Comparison of ENCODE assay signal across 14 cellular contexts in genomic region chr9:132824151-132824550, GRCh38. TPM values are rescaled to one million over a fixed set of nuclear protein-coding genes. Genes with fewer than 3 reads are reported as not detected.
DNase-seq lines count a peak whose midpoint lies in the region; ATAC-seq, FAIRE-seq and TF ChIP-seq lines count a peak whose summit lies in the region.
"Had no signal": no experiment of that assay in that cellular context is flagged by ENCODE, and none has a peak within 500 bp of the region (broad histone marks: within the 10 kb centered on the region; RNA-seq: fewer than 3 reads in every experiment).

No MANE protein-coding gene starts in this region.

- peaks cover 14% of the 10 kb centered on the region for H3K4me1 Mint-ChIP-seq in activated CD8-positive, alpha-beta T cell treated with anti-CD3 and anti-CD28 coated beads, Interleukin-2, amount 10 ng/mL, durations not matched to agents 7 days and 5 days (ENCODE audit: low read depth)
- H3K4me1 Mint-ChIP-seq in activated CD8-positive, alpha-beta T cell treated with anti-CD3 and anti-CD28 coated beads for 36 hours (ENCODE audit: low read depth): peaks cover 5% of the 10 kb centered on the region
- H3K4me1 Mint-ChIP-seq: IgD-negative memory B cell had no signal

- no peak for FAIRE-seq in kidney (lab: Jason Lieb, UNC)
- FAIRE-seq in small intestine (lab: Jason Lieb, UNC): no peak

- no peaks in the 10 kb centered on the region for H3K27me3 ChIP-seq in sigmoid colon
- H3K27me3 ChIP-seq in small intestine (ENCODE audit: control insufficient read depth in 2 of 2, insufficient read depth in 2 of 2, low read length in 2 of 2): no peaks in the 10 kb centered on the region

- no peaks in the 10 kb centered on the region for H3K9me3 Mint-ChIP-seq in activated CD8-positive, alpha-beta T cell treated with anti-CD3 and anti-CD28 coated beads, Interleukin-2, amount 10 ng/mL, durations not matched to agents 7 days and 5 days (ENCODE audit: insufficient read depth)
- H3K9me3 Mint-ChIP-seq in activated CD8-positive, alpha-beta T cell treated with anti-CD3 and anti-CD28 coated beads for 36 hours: no peaks in the 10 kb centered on the region
- H3K9me3 Mint-ChIP-seq: GM23338, IgD-negative memory B cell had no signal

- H3K9me3 ChIP-seq in kidney (ENCODE audit: control insufficient read depth in 1 of 2, low read length in 2 of 2) (no peaks in the 10 kb centered on the region), sigmoid colon (no peaks in the 10 kb centered on the region), small intestine (ENCODE audit: control insufficient read depth, low read depth) (no peaks in the 10 kb centered on the region)

- no peaks in the 10 kb centered on the region for H3K36me3 ChIP-seq in kidney (ENCODE audit: control insufficient read depth in 1 of 2, insufficient read depth in 2 of 2, low read length in 2 of 2)
- no peaks in the 10 kb centered on the region for H3K36me3 ChIP-seq in sigmoid colon
- no peaks in the 10 kb centered on the region for H3K36me3 ChIP-seq in small intestine (ENCODE audit: control insufficient read depth in 2 of 2, insufficient read depth in 2 of 2, low read length in 2 of 2)

- H3K4me3 ChIP-seq in kidney (ENCODE audit: low read length in 2 of 2): no peak overlapping the region
- H3K4me3 ChIP-seq in sigmoid colon: no peak overlapping the region
- H3K4me3 ChIP-seq in small intestine (ENCODE audit: low read depth in 1 of 2, low read length in 2 of 2): no peak overlapping the region
- H3K4me3 ChIP-seq: GM23338 had no signal

- POLR2A ChIA-PET in activated CD8-positive, alpha-beta T cell treated with anti-CD3 and anti-CD28 coated beads, Interleukin-2, amount 10 ng/mL, durations not matched to agents 7 days and 5 days (lab: Charles Lee): no interaction called here
- POLR2A ChIA-PET in activated CD8-positive, alpha-beta T cell treated with anti-CD3 and anti-CD28 coated beads for 36 hours (lab: Charles Lee): no interaction called here

- H3K4me1 ChIP-seq in kidney (ENCODE audit: control insufficient read depth in 1 of 2, insufficient read depth in 1 of 2, low read depth in 1 of 2, low read length in 2 of 2) (no peaks in the 10 kb centered on the region), sigmoid colon (no peaks in the 10 kb centered on the region), small intestine (ENCODE audit: control insufficient read depth in 2 of 2, insufficient read depth in 1 of 2, low read depth in 1 of 2, low read length in 1 of 2) (no peaks in the 10 kb centered on the region)

- TF ChIP-seq EP300 in sigmoid colon (IDR thresholded peaks at IDR 0.05): no peak

- ATAC-seq in activated CD8-positive, alpha-beta T cell treated with anti-CD3 and anti-CD28 coated beads, Interleukin-2, amount 10 ng/mL, durations not matched to agents 7 days and 5 days: peak; percentile 26
- no peak for ATAC-seq in activated CD8-positive, alpha-beta T cell treated with anti-CD3 and anti-CD28 coated beads for 36 hours

- no peak for TF ChIP-seq POLR2A in sigmoid colon (IDR thresholded peaks at IDR 0.05)

- no peak for TF ChIP-seq CTCF in activated CD8-positive, alpha-beta T cell treated with anti-CD3 and anti-CD28 coated beads for 36 hours (IDR thresholded peaks at IDR 0.05)
- no peak for TF ChIP-seq CTCF in kidney (IDR thresholded peaks at IDR 0.05; ENCODE audit: borderline replicate concordance, extremely low read depth, insufficient read depth)
- no peak for TF ChIP-seq CTCF in sigmoid colon (IDR thresholded peaks at IDR 0.05)

- H3K27ac ChIP-seq in kidney (ENCODE audit: low read depth in 2 of 2, low read length in 2 of 2): no peak overlapping the region
- no peak overlapping the region for H3K27ac ChIP-seq in sigmoid colon
- no peak overlapping the region for H3K27ac ChIP-seq in small intestine (ENCODE audit: low read depth in 1 of 2, low read length in 1 of 2)
- H3K27ac ChIP-seq: 22Rv1 had no signal

- no peak overlapping the region for H3K9ac ChIP-seq in kidney (ENCODE audit: low read length in 2 of 2)

- H3K27me3 Mint-ChIP-seq in activated CD8-positive, alpha-beta T cell treated with anti-CD3 and anti-CD28 coated beads, Interleukin-2, amount 10 ng/mL, durations not matched to agents 7 days and 5 days (ENCODE audit: low read depth): peaks cover 29% of the 10 kb centered on the region
- peaks cover 9% of the 10 kb centered on the region for H3K27me3 Mint-ChIP-seq in activated CD8-positive, alpha-beta T cell treated with anti-CD3 and anti-CD28 coated beads for 36 hours

- 87% methylated on average over 8 of the region's 8 CpGs for WGBS in sigmoid colon, 2 donors
- 73 to 81% (median 80%) methylated on average over 8 of the region's 8 CpGs for WGBS in small intestine, 3 donors

- no peak overlapping the region for H3K4me3 Mint-ChIP-seq in activated CD8-positive, alpha-beta T cell treated with anti-CD3 and anti-CD28 coated beads, Interleukin-2, amount 10 ng/mL, durations not matched to agents 7 days and 5 days
- no peak overlapping the region for H3K4me3 Mint-ChIP-seq in activated CD8-positive, alpha-beta T cell treated with anti-CD3 and anti-CD28 coated beads for 36 hours
- H3K4me3 Mint-ChIP-seq: CD4-positive, CD25-positive, alpha-beta regulatory T cell; GM23338; IgD-negative memory B cell had no signal

- intact Hi-C loops in activated CD8-positive, alpha-beta T cell treated with anti-CD3 and anti-CD28 coated beads for 36 hours (cut with micrococcal nuclease): no loop called here
- intact Hi-C loops in kidney (cut with DNase I): no loop called here
- intact Hi-C loops in sigmoid colon (cut with DNase I): no loop called here

- no peak for DNase-seq in activated CD8-positive, alpha-beta T cell treated with anti-CD3 and anti-CD28 coated beads, Interleukin-2, amount 10 ng/mL, durations not matched to agents 7 days and 5 days
- no peak for DNase-seq in activated CD8-positive, alpha-beta T cell treated with anti-CD3 and anti-CD28 coated beads for 36 hours
- DNase-seq in kidney: peak; percentile 51
- peak; percentile 38 for DNase-seq in sigmoid colon
- no peak for DNase-seq in HT-29 (ENCODE audit: low spot score)
- no peak for DNase-seq in small intestine
- DNase-seq in activated CD4-positive, alpha-beta T cell treated with anti-CD3 and anti-CD28 coated beads for 48 hours: no peak
- no peak for DNase-seq in NCI-H1436 (lab: John Stamatoyannopoulos, UW)
- DNase-seq: H7 had no signal

- CTCF ChIA-PET in activated CD8-positive, alpha-beta T cell treated with anti-CD3 and anti-CD28 coated beads, Interleukin-2, amount 10 ng/mL, durations not matched to agents 7 days and 5 days (lab: Charles Lee): interaction anchor here (1.0 to 1.5 kb wide), 3 partner anchors 25 to 78 kb away, joined by 3 to 7 read pairs (median 6); no protein-coding TSS in a partner anchor
- CTCF ChIA-PET in activated CD8-positive, alpha-beta T cell treated with anti-CD3 and anti-CD28 coated beads for 36 hours (lab: Charles Lee): no interaction called here

- no peaks in the 10 kb centered on the region for H3K36me3 Mint-ChIP-seq in activated CD8-positive, alpha-beta T cell treated with anti-CD3 and anti-CD28 coated beads, Interleukin-2, amount 10 ng/mL, durations not matched to agents 7 days and 5 days (ENCODE audit: low read depth)
- H3K36me3 Mint-ChIP-seq in activated CD8-positive, alpha-beta T cell treated with anti-CD3 and anti-CD28 coated beads for 36 hours (ENCODE audit: low read depth): no peaks in the 10 kb centered on the region
- H3K36me3 Mint-ChIP-seq: CD4-positive, CD25-positive, alpha-beta regulatory T cell; IgD-negative memory B cell had no signal

- H3K27ac Mint-ChIP-seq in activated CD8-positive, alpha-beta T cell treated with anti-CD3 and anti-CD28 coated beads, Interleukin-2, amount 10 ng/mL, durations not matched to agents 7 days and 5 days: no peak overlapping the region
- no peak overlapping the region for H3K27ac Mint-ChIP-seq in activated CD8-positive, alpha-beta T cell treated with anti-CD3 and anti-CD28 coated beads for 36 hours
- H3K27ac Mint-ChIP-seq: GM23338 had no signal

RNA-seq across cellular contexts. Expression of gene AK8, which starts 53.9 kb away (rescaled TPM):
- total RNA-seq in activated CD8-positive, alpha-beta T cell treated with anti-CD3 and anti-CD28 coated beads, Interleukin-2, amount 10 ng/mL, durations not matched to agents 7 days and 5 days: under 1 TPM in 1 of 2 experiments, not detected in 1; 0.39 TPM
- not detected for total RNA-seq in activated CD8-positive, alpha-beta T cell treated with anti-CD3 and anti-CD28 coated beads for 36 hours
- total RNA-seq in kidney: 6.3 TPM
- polyA plus RNA-seq in kidney (ENCODE audit: insufficient read depth, low read depth, low replicate concordance): 6.2 TPM
- total RNA-seq in sigmoid colon: 1 to 10 TPM in 1 of 4 donors, under 1 TPM in 2, not detected in 1; 0.36 to 1.2 (median 0.81) TPM
- under 1 TPM in 1 of 3 donors, not detected in 2; 0.25 TPM for polyA plus RNA-seq in sigmoid colon
- not detected in 2 replicates for total RNA-seq in HT-29 (2014; rRNA removed; shearing (Covaris generic))
- polyA plus RNA-seq in small intestine: under 1 TPM in 1 of 3 donors, not detected in 2; 0.09 TPM
- total RNA-seq: A673; CD4-positive, CD25-positive, alpha-beta regulatory T cell had no signal

RNA-seq across cellular contexts. Expression of gene SPACA9, which starts 54.5 kb away (rescaled TPM):
- total RNA-seq in activated CD8-positive, alpha-beta T cell treated with anti-CD3 and anti-CD28 coated beads, Interleukin-2, amount 10 ng/mL, durations not matched to agents 7 days and 5 days: 1 to 10 TPM; 6.0 to 7.7 TPM
- total RNA-seq in activated CD8-positive, alpha-beta T cell treated with anti-CD3 and anti-CD28 coated beads for 36 hours: 1 to 10 TPM; 1.9 to 3.2 TPM
- 8.7 TPM for total RNA-seq in kidney
- polyA plus RNA-seq in kidney (ENCODE audit: insufficient read depth, low read depth, low replicate concordance): 17.1 TPM
- 10 to 100 TPM in 3 of 4 donors, 1 to 10 TPM in 1; 4.3 to 14.0 (median 11.7) TPM for total RNA-seq in sigmoid colon
- 1 to 10 TPM in 2 of 3 donors, under 1 TPM in 1; 0.69 to 2.1 (median 1.2) TPM for polyA plus RNA-seq in sigmoid colon
- total RNA-seq in HT-29 (2014; rRNA removed; shearing (Covaris generic)): 1.3 and 1.4 TPM in 2 replicates
- polyA plus RNA-seq in small intestine: 1 to 10 TPM in 1 of 3 donors, under 1 TPM in 1, not detected in 1; 0.22 to 1.9 TPM

Comparison
In these comparisons a context has a peak if more than half of its experiments do, and no peak if none do; other contexts are left out.
1. DNase-seq: peak in kidney (single experiment) and sigmoid colon (single experiment); none in activated CD8-positive, alpha-beta T cell treated with anti-CD3 and anti-CD28 coated beads, Interleukin-2, amount 10 ng/mL, durations not matched to agents 7 days and 5 days (single experiment), activated CD8-positive, alpha-beta T cell treated with anti-CD3 and anti-CD28 coated beads for 36 hours (single experiment), HT-29 (single experiment), small intestine (single experiment), activated CD4-positive, alpha-beta T cell treated with anti-CD3 and anti-CD28 coated beads for 48 hours (single experiment) and NCI-H1436 (single experiment).